ENCODE assay signal across 21 cellular contexts in the genomic region with DNA sequence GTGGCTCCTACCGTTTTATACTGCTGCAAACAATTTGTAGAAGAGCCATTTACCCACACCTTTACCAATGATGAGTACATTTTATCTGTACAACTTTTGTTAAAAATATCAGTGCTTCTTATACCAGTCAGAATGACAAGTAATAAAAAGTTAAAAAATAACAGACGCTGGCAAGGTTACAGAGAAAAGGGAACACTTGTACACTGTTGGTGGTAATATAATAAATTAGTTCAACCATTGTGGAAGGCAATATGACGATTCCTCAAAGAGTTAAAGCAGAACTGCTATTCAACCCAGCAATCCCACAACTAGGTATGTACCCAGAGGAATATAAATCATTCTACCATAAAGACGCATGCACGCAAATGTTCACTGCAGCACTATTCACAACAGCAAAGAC.
"Had no signal": no experiment of that assay in that cellular context is flagged by ENCODE, and none has a peak within 500 bp of the region (broad histone marks: within the 10 kb centered on the region; RNA-seq: fewer than 3 reads in every experiment).

No MANE protein-coding gene starts in this region.

- ATAC-seq: activated T-cell treated with anti-CD3 and anti-CD28 coated beads, Interleukin-2, amount 50 U/mL, for 4 hours; K562; T-helper 17 cell; WTC11 had no signal

- H3K27ac ChIP-seq: brain microvascular endothelial cell had no signal

- H3K4me3 ChIP-seq: K562 had no signal

- H3K36me3 ChIP-seq: brain microvascular endothelial cell had no signal

- H3K27me3 ChIP-seq: brain microvascular endothelial cell had no signal

- DNase-seq: activated CD4-positive, alpha-beta memory T cell treated with anti-CD3 and anti-CD28 coated beads for 36 hours; activated CD4-positive, alpha-beta T cell treated with anti-CD3 and anti-CD28 coated beads for 1 hour; activated CD4-positive, alpha-beta T cell treated with anti-CD3 and anti-CD28 coated beads, Interleukin-2, amount 10 ng/mL, durations not matched to agents 7 days and 5 days; activated CD8-positive, alpha-beta memory T cell treated with anti-CD3 and anti-CD28 coated beads for 24 hours; activated gamma-delta T cell; activated naive CD4-positive, alpha-beta T cell treated with anti-CD3 and anti-CD28 coated beads, Interleukin-2, amount 10 ng/mL, durations not matched to agents 7 days and 5 days; activated naive CD8-positive, alpha-beta T cell treated with anti-CD3 and anti-CD28 coated beads for 36 hours; activated T-cell treated with anti-CD3 and anti-CD28 coated beads, Interleukin-2, amount 50 U/mL, for 4 hours; brain microvascular endothelial cell; Karpas-422; NCI-H1105 treated with DMSO at 0.1 percent for 48 hours; NCI-H146; NCI-H187 treated with DMSO at 0.1 percent for 48 hours; NCI-H2081 treated with DMSO at 0.1 percent for 48 hours; NCI-H446; NCI-H524; SIG-M5; T-helper 17 cell; T-helper 9 cell had no signal
